Comparison of ENCODE assay signal across 26 cellular contexts in genomic region chr10:9625266-9625776, GRCh38.
"Had no signal": no experiment of that assay in that cellular context is flagged by ENCODE, and none has a peak within 500 bp of the region (broad histone marks: within the 10 kb centered on the region; RNA-seq: fewer than 3 reads in every experiment).

No MANE protein-coding gene starts in this region.

- H3K36me3 Mint-ChIP-seq: memory B cell, naive B cell had no signal

- H3K36me3 ChIP-seq: esophagus squamous epithelium, heart left ventricle, left ventricle myocardium inferior, lower lobe of right lung, prostate gland, stomach, thoracic aorta, transverse colon had no signal

- FAIRE-seq: colon, frontal cortex had no signal

- H3K4me1 Mint-ChIP-seq: central memory CD8-positive, alpha-beta T cell; memory B cell; naive B cell; nephron progenitor cell had no signal

- H3K4me1 ChIP-seq: esophagus squamous epithelium, heart left ventricle, left ventricle myocardium inferior, lower lobe of right lung, parathyroid adenoma, prostate gland, stomach had no signal

- H3K9me3 ChIP-seq: esophagus squamous epithelium, heart left ventricle, left ventricle myocardium inferior, lower lobe of right lung, prostate gland, stomach, thoracic aorta, transverse colon had no signal

- H3K27me3 Mint-ChIP-seq: central memory CD8-positive, alpha-beta T cell; dendritic cell treated with granulocyte-macrophage colony-stimulating factor and Interleukin-4, amounts not matched to agents 40 ng/mL and 50 ng/mL, for 4 days; effector memory CD8-positive, alpha-beta T cell; memory B cell; naive B cell had no signal

- H3K9ac ChIP-seq: parathyroid adenoma had no signal

- DNase-seq: effector memory CD8-positive, alpha-beta T cell; esophagus squamous epithelium; heart left ventricle; hypothalamus; islet precursor cell; left ventricle myocardium inferior; lower lobe of right lung; naive B cell; nephron progenitor cell; retina; stimulated activated CD4-positive, alpha-beta T cell treated with anti-CD3 and anti-CD28 coated beads, Interleukin-2, amount 100 ng/mL, for 24 hours; stimulated activated CD4-positive, alpha-beta T cell treated with anti-CD3 and anti-CD28 coated beads, Interleukin-4, amount 100 ng/mL, for 4 hours; stimulated activated naive CD4-positive, alpha-beta T cell; stomach; substantia nigra; transverse colon had no signal

- H3K79me2 ChIP-seq: parathyroid adenoma had no signal

- H3K4me3 ChIP-seq: esophagus squamous epithelium, heart left ventricle, left ventricle myocardium inferior, lower lobe of right lung, prostate gland, stomach, thoracic aorta, transverse colon had no signal

- H3K27ac ChIP-seq: epithelial cell of prostate, esophagus squamous epithelium, heart left ventricle, left ventricle myocardium inferior, lower lobe of right lung, parathyroid adenoma, prostate gland, stomach, thoracic aorta, transverse colon had no signal

- H3K4me3 Mint-ChIP-seq: central memory CD8-positive, alpha-beta T cell; dendritic cell treated with granulocyte-macrophage colony-stimulating factor and Interleukin-4, amounts not matched to agents 40 ng/mL and 50 ng/mL, for 4 days; effector memory CD8-positive, alpha-beta T cell; memory B cell; naive B cell; nephron progenitor cell had no signal

- H3K27me3 ChIP-seq: esophagus squamous epithelium, heart left ventricle, stomach, transverse colon had no signal

- ATAC-seq: effector memory CD8-positive, alpha-beta T cell; heart left ventricle; lower lobe of right lung; sciatic nerve had no signal

- H2AFZ ChIP-seq: parathyroid adenoma had no signal

- H3K9me3 Mint-ChIP-seq: nephron progenitor cell had no signal

- H3K27ac Mint-ChIP-seq: dendritic cell treated with granulocyte-macrophage colony-stimulating factor and Interleukin-4, amounts not matched to agents 40 ng/mL and 50 ng/mL, for 4 days; effector memory CD8-positive, alpha-beta T cell; memory B cell; naive B cell; nephron progenitor cell had no signal
